ENCODE assay signal across 9 cellular contexts in the genomic region with DNA sequence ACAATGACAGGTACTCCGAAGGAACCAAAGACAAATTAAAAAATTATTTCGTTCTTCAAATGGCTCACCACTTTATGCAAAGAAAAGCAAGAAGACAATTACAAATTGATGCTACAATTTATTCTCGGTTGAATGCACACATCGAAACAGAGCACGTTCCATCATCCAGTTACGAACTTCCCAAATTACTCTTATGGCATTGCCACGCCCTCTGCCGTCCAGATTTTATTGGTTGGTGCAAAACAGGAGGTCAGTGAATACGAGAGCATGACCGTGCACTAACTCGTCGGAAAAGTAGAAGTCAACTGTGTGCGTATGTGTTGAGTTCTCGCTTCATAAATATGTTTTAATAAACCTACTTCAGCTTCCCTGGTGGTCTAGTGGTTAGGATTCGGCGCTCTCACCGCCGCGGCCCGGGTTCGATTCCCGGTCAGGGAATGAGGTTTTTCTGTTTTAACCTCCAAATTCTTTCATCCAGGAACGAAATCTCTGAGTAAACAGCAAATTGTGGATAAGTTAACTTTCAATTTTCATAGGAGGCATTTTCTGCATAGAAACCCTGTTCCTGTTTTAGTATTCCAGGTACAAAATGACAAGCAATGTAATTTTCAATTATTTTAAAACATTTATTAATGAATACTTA. TPM values are rescaled to one million over a fixed set of nuclear protein-coding genes. Genes with fewer than 3 reads are reported as not detected.
A peak's percentile ranks its signal among the peaks of the same experiment; 100 is the strongest.
DNase-seq lines count a peak whose midpoint lies in the region; FAIRE-seq and TF ChIP-seq lines count a peak whose summit lies in the region.
"Had no signal": no experiment of that assay in that cellular context is flagged by ENCODE, and none has a peak within 500 bp of the region (broad histone marks: within the 10 kb centered on the region; RNA-seq: fewer than 3 reads in every experiment).

No MANE protein-coding gene starts in this region.

- H3K4me2 ChIP-seq in SU-DHL-6 (ENCODE audit: low read depth, low read length, poor library complexity, severe bottlenecking) (peak overlapping the region; percentile 89), parathyroid adenoma (ENCODE audit: low read length) (peak overlapping the region; percentile 99)

- no TSS peak for BruUV-seq in Calu3 (replicated peaks; lab: Mats Ljungman, UMichigan)

- H3K79me2 ChIP-seq in SU-DHL-6 (ENCODE audit: insufficient read depth, low read length) (no peaks in the 10 kb centered on the region), parathyroid adenoma (no peaks in the 10 kb centered on the region)

- peak; percentile 86 for FAIRE-seq in H54 (lab: Jason Lieb, UNC)
- FAIRE-seq: endometrium had no signal

- H3K36me3 ChIP-seq in SU-DHL-6 (ENCODE audit: low read length) (no peaks in the 10 kb centered on the region), cardiac muscle cell (no peaks in the 10 kb centered on the region), parathyroid adenoma (ENCODE audit: control insufficient read depth, insufficient read depth, low read length) (no peaks in the 10 kb centered on the region), tibial artery (no peaks in the 10 kb centered on the region)

- peak overlapping the region; percentile 60 for H3K27ac Mint-ChIP-seq in Calu3 (ENCODE audit: unreplicated experiment)

- no peak for TF ChIP-seq POLR2A in H54 (IDR thresholded peaks at IDR 0.05; ENCODE audit: low read depth, low read length)

- H3K9me3 ChIP-seq in SU-DHL-6 (ENCODE audit: insufficient read depth, low read length), result no peaks in the 10 kb centered on the region
- H3K9me3 ChIP-seq in cardiac muscle cell (ENCODE audit: low read depth), result no peaks in the 10 kb centered on the region
- no peaks in the 10 kb centered on the region for H3K9me3 ChIP-seq in parathyroid adenoma (ENCODE audit: control insufficient read depth, low read length)
- H3K9me3 ChIP-seq in tibial artery, result no peaks in the 10 kb centered on the region

- H3K4me3 ChIP-seq in SU-DHL-6 (ENCODE audit: insufficient read depth, low read length, poor library complexity, severe bottlenecking) (peak overlapping the region; percentile 92), cardiac muscle cell (peak overlapping the region; percentile 79), parathyroid adenoma (ENCODE audit: low read depth, low read length) (peak overlapping the region; percentile 99), tibial artery (peak overlapping the region; percentile 54 to 68)

- no peaks in the 10 kb centered on the region for H3K27me3 Mint-ChIP-seq in Calu3 (ENCODE audit: unreplicated experiment)

- H3K9me3 Mint-ChIP-seq in Calu3 (ENCODE audit: low read depth, unreplicated experiment), result no peaks in the 10 kb centered on the region

- CTCF ChIA-PET in Calu3 (lab: Charles Lee), result interaction anchor here (0.7 to 1.9 kb wide), 9 partner anchors 28 to 253 kb away, joined by 3 to 19 read pairs (median 3); a partner anchor contains a TSS

- TF ChIP-seq CTCF in Calu3 (IDR thresholded peaks at IDR 0.05; ENCODE audit: unreplicated experiment) (no peak), SU-DHL-6 (IDR thresholded peaks at IDR 0.05; ENCODE audit: insufficient read depth, low read length, poor library complexity, severe bottlenecking) (no peak), cardiac muscle cell (IDR thresholded peaks at IDR 0.05; ENCODE audit: low read depth, low read length) (no peak), parathyroid adenoma (IDR thresholded peaks at IDR 0.05) (no peak), tibial artery (IDR thresholded peaks at IDR 0.05) (peak in 1 of 2 experiments; percentile 9)

- H3K27ac ChIP-seq in SU-DHL-6 (ENCODE audit: low read depth, low read length), result no peak overlapping the region
- peak overlapping the region; percentile 78 for H3K27ac ChIP-seq in cardiac muscle cell
- peak overlapping the region; percentile 53 for H3K27ac ChIP-seq in parathyroid adenoma
- peak overlapping the region; percentile 71 to 75 for H3K27ac ChIP-seq in tibial artery

- no peaks in the 10 kb centered on the region for H4K20me1 ChIP-seq in SU-DHL-6 (ENCODE audit: low read depth, low read length)

- peak; percentile 81 for DNase-seq in Calu3
- DNase-seq in H54 (ENCODE audit: insufficient read length, low spot score), result peak; percentile 28
- peak; percentile 37 for DNase-seq in NCI-H1092 (lab: John Stamatoyannopoulos, UW)
- peak; percentile 50 for DNase-seq in activated naive CD8-positive, alpha-beta T cell treated with anti-CD3 and anti-CD28 coated beads, Interleukin-2, amount 50 U/mL, for 16 hours (ENCODE audit: low read depth, low spot score)
- DNase-seq in cardiac muscle cell (ENCODE audit: low read depth in 1 of 2, low spot score in 1 of 2), result peak; percentile 93
- DNase-seq in tibial artery, result peak; percentile 92

- H3K27me3 ChIP-seq in SU-DHL-6 (ENCODE audit: low read length) (no peaks in the 10 kb centered on the region), cardiac muscle cell (peaks cover 10% of the 10 kb centered on the region), parathyroid adenoma (ENCODE audit: control insufficient read depth, insufficient read depth, low read length) (no peaks in the 10 kb centered on the region), tibial artery (peaks cover 0 to 6% of the 10 kb centered on the region in 2 donors)

- intact Hi-C loops in Calu3 (cut with micrococcal nuclease; ENCODE audit: unreplicated experiment), result loop anchor here (1.0 to 10.0 kb wide), 3 partner anchors 41 to 143 kb away; a partner anchor contains a TSS
- intact Hi-C loops in tibial artery (cut with DNase I; ENCODE audit: low total_unique reads), result loop anchor here (5.0 kb wide), 1 partner anchor 40 kb away; no protein-coding TSS in a partner anchor

- peak overlapping the region; percentile 52 for H2AFZ ChIP-seq in SU-DHL-6 (ENCODE audit: low read depth, low read length, severe bottlenecking)
- H2AFZ ChIP-seq in parathyroid adenoma, result peak overlapping the region; percentile 77

- no peaks in the 10 kb centered on the region for H3K9me2 ChIP-seq in SU-DHL-6 (replicated peaks; ENCODE audit: insufficient read depth, low read length)

- peak overlapping the region; percentile 68 for H3K4me3 Mint-ChIP-seq in Calu3 (ENCODE audit: low read depth, unreplicated experiment)

- H3K9ac ChIP-seq in SU-DHL-6 (ENCODE audit: low read length) (peak overlapping the region; percentile 45), parathyroid adenoma (no peak overlapping the region)

- peaks cover 48% of the 10 kb centered on the region for H3K4me1 Mint-ChIP-seq in Calu3 (ENCODE audit: low read depth, unreplicated experiment)

- peaks cover 57% of the 10 kb centered on the region for H3K36me3 Mint-ChIP-seq in Calu3 (ENCODE audit: insufficient read depth, unreplicated experiment)

- peaks cover 9% of the 10 kb centered on the region for H3K4me1 ChIP-seq in cardiac muscle cell (ENCODE audit: low read depth)
- no peaks in the 10 kb centered on the region for H3K4me1 ChIP-seq in parathyroid adenoma
- peaks cover 0 to 10% (median 0%) of the 10 kb centered on the region in 4 donors for H3K4me1 ChIP-seq in tibial artery

- H3F3A ChIP-seq in SU-DHL-6 (ENCODE audit: insufficient read depth), result peaks cover 22% of the 10 kb centered on the region

RNA-seq across cellular contexts. Expression of a gene that starts 23.2 kb away (rescaled TPM):
- total RNA-seq in Calu3 (2022) (1.4 and 2.2 TPM in 2 replicates), cardiac muscle cell (1.3 and 1.8 TPM in 2 replicates)
- 0.57 and 1.4 TPM in 2 replicates for polyA plus RNA-seq in cardiac muscle cell

RNA-seq across cellular contexts. Expression of a gene that starts 58.2 kb away (rescaled TPM):
- total RNA-seq in Calu3 (2022), result 85.8 and 91.6 TPM in 2 replicates
- total RNA-seq in cardiac muscle cell, result 90.0 and 105 TPM in 2 replicates
- 79.2 and 86.5 TPM in 2 replicates for polyA plus RNA-seq in cardiac muscle cell

Comparison
In these comparisons a context has a peak if more than half of its experiments do, and no peak if none do; other contexts are left out.
1. DNase-seq: peak in every context shown above with its lines; median percentile 93 in cardiac muscle cell; 92 in tibial artery; 81 in Calu3; 50 in activated naive CD8-positive, alpha-beta T cell treated with anti-CD3 and anti-CD28 coated beads, Interleukin-2, amount 50 U/mL, for 16 hours; 37 in NCI-H1092; 28 in H54.